Comparison of ENCODE assay signal across 8 cellular contexts in the genomic region with DNA sequence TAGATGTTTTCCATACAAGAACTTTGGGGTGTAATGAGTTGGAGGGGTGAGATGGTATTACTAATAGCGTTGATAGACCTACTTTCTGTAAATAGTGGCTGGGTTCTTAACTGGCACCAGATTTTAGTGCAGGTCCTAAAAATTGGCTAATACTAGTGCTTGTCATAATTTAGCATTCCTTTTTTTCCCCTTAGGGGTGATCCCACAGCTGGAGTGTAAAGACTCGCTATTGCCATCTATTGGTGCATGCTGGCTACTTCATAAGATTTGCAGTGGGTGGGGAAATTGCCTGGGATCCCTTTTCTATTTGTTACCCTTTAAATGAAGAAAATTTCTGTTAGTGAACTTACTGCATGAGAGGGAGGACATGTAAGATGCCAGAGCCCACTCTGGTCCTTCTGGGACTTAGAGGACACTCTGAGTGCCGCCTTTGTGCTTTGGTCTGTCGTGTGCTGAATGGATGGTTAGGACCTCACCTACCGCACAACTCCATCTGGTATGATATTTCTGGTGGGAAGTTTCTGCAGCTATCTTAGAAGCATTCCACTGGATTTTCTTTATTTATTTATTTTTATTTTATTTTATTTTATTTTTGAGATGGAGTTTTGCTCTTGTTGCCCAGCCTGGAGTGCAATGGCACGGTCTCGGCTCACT.
DNase-seq lines count a peak whose midpoint lies in the region; ATAC-seq, FAIRE-seq and TF ChIP-seq lines count a peak whose summit lies in the region.

No MANE protein-coding gene starts in this region.

- TF ChIP-seq CTCF in DND-41 (IDR thresholded peaks at IDR 0.05; ENCODE audit: borderline replicate concordance, extremely low read depth, low read length, poor library complexity, severe bottlenecking) (peak; percentile 87), PC-3 (conservative IDR thresholded peaks at IDR 0.05; ENCODE audit: low read depth, low read length) (peak; percentile 86), astrocyte (IDR thresholded peaks at IDR 0.05; ENCODE audit: insufficient read depth, low read depth, low read length) (peak; percentile 82), hepatocyte (IDR thresholded peaks at IDR 0.05; ENCODE audit: poor library complexity) (peak; percentile 65), spleen (IDR thresholded peaks at IDR 0.05 in 8 of 11, conservative IDR thresholded peaks at IDR 0.05 in 3 of 11) (peak in 10 of 11 experiments; percentile 44 to 85 (median 78))

- DNase-seq in DND-41 = peak; percentile 63
- peak; percentile 64 for DNase-seq in HT1080 (ENCODE audit: low read depth)
- DNase-seq in PC-3 = peak; percentile 83
- DNase-seq in astrocyte (ENCODE audit: low read depth) = peak; percentile 40
- DNase-seq in hepatocyte (ENCODE audit: low spot score) = peak; percentile 77
- no peak for DNase-seq in spleen
- no peak for DNase-seq in cerebellum (ENCODE audit: low spot score)

- intact Hi-C loops in PC-3 (cut with micrococcal nuclease) (loop anchor here (1.0 to 10.0 kb wide), 4 partner anchors 41 to 192 kb away; no protein-coding TSS in a partner anchor), spleen (cut with DNase I; ENCODE audit: low total_unique reads) (no loop called here)

- H3K36me3 Mint-ChIP-seq in astrocyte (ENCODE audit: low read depth, unreplicated experiment) = peaks cover 12% of the 10 kb centered on the region

- CTCF ChIA-PET in PC-3 (lab: Charles Lee) = no interaction called here

- H2AFZ ChIP-seq in DND-41 (ENCODE audit: low read depth, low read length) (no peak overlapping the region), PC-3 (ENCODE audit: low read length) (no peak overlapping the region), astrocyte (ENCODE audit: low read depth, low read length) (no peak overlapping the region), hepatocyte (no peak overlapping the region)

- no peaks in the 10 kb centered on the region for H3K9me2 ChIP-seq in PC-3 (replicated peaks; ENCODE audit: low read length)
- H3K9me2 ChIP-seq in hepatocyte (replicated peaks; ENCODE audit: insufficient read depth) = no peaks in the 10 kb centered on the region

- no peak overlapping the region for H3K9ac ChIP-seq in DND-41 (ENCODE audit: low read depth, low read length)
- no peak overlapping the region for H3K9ac ChIP-seq in PC-3 (ENCODE audit: low read length)
- H3K9ac ChIP-seq in astrocyte (ENCODE audit: low read length) = no peak overlapping the region

- H3K4me3 ChIP-seq in DND-41 (ENCODE audit: low read depth in 1 of 2, low read length in 2 of 2) = no peak overlapping the region
- H3K4me3 ChIP-seq in PC-3 (ENCODE audit: low read length) = no peak overlapping the region
- no peak overlapping the region for H3K4me3 ChIP-seq in astrocyte (ENCODE audit: insufficient read depth, low read depth, low read length)
- no peak overlapping the region for H3K4me3 ChIP-seq in hepatocyte
- H3K4me3 ChIP-seq in spleen = no peak overlapping the region

- no TSS peak for BruUV-seq in PC-3 (replicated peaks; lab: Mats Ljungman, UMichigan)

- 73% methylated on average over 7 of the region's 7 CpGs for WGBS in hepatocyte (ENCODE audit: low lambda C conversion rate, missing lambda C conversion rate)
- 70 to 81% (median 74%) methylated on average over 7 of the region's 7 CpGs for WGBS in spleen, 5 donors

- ATAC-seq in DND-41 (ENCODE audit: insufficient read depth, low read depth) (peak; percentile 73), PC-3 (peak; percentile 65), HG02885 (IDR thresholded peaks at IDR 0.05; ENCODE audit: poor library complexity, unreplicated experiment) (no peak)

- FAIRE-seq in astrocyte (lab: Jason Lieb, UNC) = peak; percentile 23

- no peaks in the 10 kb centered on the region for H3K36me3 ChIP-seq in DND-41 (ENCODE audit: insufficient read depth, low read length)
- no peaks in the 10 kb centered on the region for H3K36me3 ChIP-seq in PC-3 (ENCODE audit: low read depth, low read length)
- H3K36me3 ChIP-seq in astrocyte (ENCODE audit: insufficient read depth, low read length) = no peaks in the 10 kb centered on the region
- H3K36me3 ChIP-seq in hepatocyte (replicated peaks; ENCODE audit: insufficient read depth, low read depth) = no peaks in the 10 kb centered on the region
- no peaks in the 10 kb centered on the region for H3K36me3 ChIP-seq in spleen

- no peak overlapping the region for H3K4me3 Mint-ChIP-seq in astrocyte (ENCODE audit: unreplicated experiment)

- H3K27ac ChIP-seq in DND-41 (ENCODE audit: low read length) (no peak overlapping the region), PC-3 (ENCODE audit: low read length) (no peak overlapping the region), astrocyte (ENCODE audit: low read depth, low read length) (no peak overlapping the region), hepatocyte (no peak overlapping the region), spleen (no peak overlapping the region)

- POLR2A ChIA-PET in PC-3 (lab: Charles Lee; ENCODE audit: unreplicated experiment) = interaction anchor here (0.7 kb wide), 1 partner anchor 15 kb away, joined by 5 read pairs; no protein-coding TSS in a partner anchor

- H3K9me3 Mint-ChIP-seq in astrocyte (ENCODE audit: unreplicated experiment) = no peaks in the 10 kb centered on the region

- H3K27me3 Mint-ChIP-seq in astrocyte (ENCODE audit: low read depth, unreplicated experiment) = no peaks in the 10 kb centered on the region

- H3K9me3 ChIP-seq in DND-41 (ENCODE audit: insufficient read depth, low read length, severe bottlenecking) (no peaks in the 10 kb centered on the region), PC-3 (ENCODE audit: low read length) (no peaks in the 10 kb centered on the region), astrocyte (ENCODE audit: insufficient read depth, low read depth, low read length) (no peaks in the 10 kb centered on the region), hepatocyte (ENCODE audit: low read depth) (no peaks in the 10 kb centered on the region), spleen (no peaks in the 10 kb centered on the region)

- H3K4me2 ChIP-seq in DND-41 (ENCODE audit: insufficient read depth, low read length) = no peak overlapping the region
- H3K4me2 ChIP-seq in PC-3 (ENCODE audit: low read length) = no peak overlapping the region
- H3K4me2 ChIP-seq in astrocyte (ENCODE audit: low read length) = no peak overlapping the region
- H3K4me2 ChIP-seq in hepatocyte = no peak overlapping the region

- no peak overlapping the region for H3K27ac Mint-ChIP-seq in astrocyte (ENCODE audit: unreplicated experiment)

- peaks cover 37% of the 10 kb centered on the region for H3K4me1 ChIP-seq in DND-41 (ENCODE audit: insufficient read depth, low read length)
- H3K4me1 ChIP-seq in PC-3 (ENCODE audit: insufficient read depth, low read length) = peaks cover 21% of the 10 kb centered on the region
- H3K4me1 ChIP-seq in astrocyte (ENCODE audit: insufficient read depth, low read length) = peaks cover 33% of the 10 kb centered on the region
- H3K4me1 ChIP-seq in hepatocyte (ENCODE audit: insufficient read depth) = no peaks in the 10 kb centered on the region
- peaks cover 47 to 100% (median 84%) of the 10 kb centered on the region in 6 donors for H3K4me1 ChIP-seq in spleen

- TF ChIP-seq POLR2A in spleen (IDR thresholded peaks at IDR 0.05) = no peak

- peaks cover 53% of the 10 kb centered on the region for H3K4me1 Mint-ChIP-seq in astrocyte (ENCODE audit: low read depth, unreplicated experiment)

- H3K79me2 ChIP-seq in DND-41 (ENCODE audit: insufficient read depth, low read length) (peaks cover 47% of the 10 kb centered on the region), PC-3 (ENCODE audit: low read length) (peaks cover 73% of the 10 kb centered on the region), astrocyte (ENCODE audit: insufficient read depth, low read length) (peaks cover 85% of the 10 kb centered on the region), hepatocyte (peaks cover 50% of the 10 kb centered on the region)

- H3K27me3 ChIP-seq in DND-41 (ENCODE audit: insufficient read depth, low read length, poor library complexity) (no peaks in the 10 kb centered on the region), PC-3 (ENCODE audit: low read length) (no peaks in the 10 kb centered on the region), astrocyte (ENCODE audit: insufficient read depth, low read length) (no peaks in the 10 kb centered on the region), hepatocyte (no peaks in the 10 kb centered on the region), spleen (replicated peaks in 1 of 7) (no peaks in the 10 kb centered on the region)

- H4K20me1 ChIP-seq in DND-41 (ENCODE audit: insufficient read depth, low read length) (peaks cover 20% of the 10 kb centered on the region), PC-3 (ENCODE audit: low read length) (no peaks in the 10 kb centered on the region), astrocyte (ENCODE audit: insufficient read depth, low read length) (peaks cover 90% of the 10 kb centered on the region), hepatocyte (ENCODE audit: insufficient read depth, poor library complexity, severe bottlenecking) (peaks cover 12% of the 10 kb centered on the region)

- H3F3A ChIP-seq in PC-3 (ENCODE audit: low read length, unreplicated experiment) = no peaks in the 10 kb centered on the region

Comparison
In these comparisons a context has a peak if more than half of its experiments do, and no peak if none do; other contexts are left out.
1. DNase-seq: peak in DND-41 (single experiment), HT1080 (single experiment), PC-3 (single experiment), astrocyte (single experiment) and hepatocyte (single experiment); none in spleen (single experiment) and cerebellum (single experiment).
2. Peak in every context shown above with its lines, with median percentiles within 50 percentile points of each other: CTCF ChIP-seq.